Comparison of ENCODE assay signal across 10 cellular contexts in genomic region chr2:68831688-68832087, GRCh38. TPM values are rescaled to one million over a fixed set of nuclear protein-coding genes. Genes with fewer than 3 reads are reported as not detected.
A peak's percentile ranks its signal among the peaks of the same experiment; 100 is the strongest.
DNase-seq lines count a peak whose midpoint lies in the region; ATAC-seq and TF ChIP-seq lines count a peak whose summit lies in the region.
"Had no signal": no experiment of that assay in that cellular context is flagged by ENCODE, and none has a peak within 500 bp of the region (broad histone marks: within the 10 kb centered on the region; RNA-seq: fewer than 3 reads in every experiment).

No MANE protein-coding gene starts in this region.

- ATAC-seq in IMR-90 (ENCODE audit: low read depth), result peak; percentile 56
- ATAC-seq in right cardiac atrium, result peak in 1 of 2 donors; percentile 74

- peak overlapping the region; percentile 88 for H3K27ac Mint-ChIP-seq in activated T-helper 1 cell treated with anti-CD3 and anti-CD28 coated beads, Interleukin-12 subunit alpha, Interleukin-12 subunit beta, Interleukin-2, Interleukin-4 antibody, amounts not matched to agents 30 ng/mL and 10 ng/mL and 1 ng/mL, durations not matched to agents 14 hours and 24 hours and 36 hours
- no peak overlapping the region for H3K27ac Mint-ChIP-seq in glutamatergic neuron (ENCODE audit: unreplicated experiment)

- H3K4me3 ChIP-seq in IMR-90 (ENCODE audit: insufficient read depth, low read depth, low read length) (no peak overlapping the region), right cardiac atrium (ENCODE audit: low read length) (no peak overlapping the region), subcutaneous abdominal adipose tissue (ENCODE audit: low read depth in 1 of 5, low read length in 5 of 5) (peak overlapping the region in 1 of 5 donors; percentile 17)

- H3K4me2 ChIP-seq in IMR-90 (ENCODE audit: low read depth, low read length), result no peak overlapping the region

- peak overlapping the region; percentile 78 for H2BK5ac ChIP-seq in IMR-90 (ENCODE audit: low read depth, low read length, poor library complexity, severe bottlenecking)

- intact Hi-C loops in IMR-90 (cut with micrococcal nuclease) (no loop called here), right cardiac atrium (cut with DNase I) (no loop called here)
- intact Hi-C loops in activated T-helper 1 cell treated with anti-CD3 and anti-CD28 coated beads, Interleukin-12 subunit alpha, Interleukin-12 subunit beta, Interleukin-2, Interleukin-4 antibody, amounts not matched to agents 30 ng/mL and 10 ng/mL and 1 ng/mL, durations not matched to agents 14 hours and 24 hours and 36 hours (cut with micrococcal nuclease), result loop anchor here (1.0 to 5.0 kb wide), 5 partner anchors 17 to 179 kb away; no protein-coding TSS in a partner anchor

- H3K36me3 Mint-ChIP-seq in activated T-helper 1 cell treated with anti-CD3 and anti-CD28 coated beads, Interleukin-12 subunit alpha, Interleukin-12 subunit beta, Interleukin-2, Interleukin-4 antibody, amounts not matched to agents 30 ng/mL and 10 ng/mL and 1 ng/mL, durations not matched to agents 14 hours and 24 hours and 36 hours (ENCODE audit: low read depth), result peaks cover 19% of the 10 kb centered on the region
- no peaks in the 10 kb centered on the region for H3K36me3 Mint-ChIP-seq in glutamatergic neuron (ENCODE audit: unreplicated experiment)

- H3K36me3 ChIP-seq in IMR-90 (ENCODE audit: control insufficient read depth, insufficient read depth, low read length) (no peaks in the 10 kb centered on the region), subcutaneous abdominal adipose tissue (ENCODE audit: control insufficient read depth in 5 of 5, insufficient read depth in 5 of 5, low read length in 5 of 5) (no peaks in the 10 kb centered on the region)

- no peak overlapping the region for H3K23ac ChIP-seq in IMR-90 (ENCODE audit: low read depth, low read length)

- CTCF ChIA-PET in IMR-90 (lab: Yijun Ruan, JAX), result interaction anchor here (0.6 kb wide), 1 partner anchor 366 kb away, joined by 3 read pairs; no protein-coding TSS in a partner anchor

- peak overlapping the region; percentile 62; the same call in 1 of the 2 replicates for H3K14ac ChIP-seq in IMR-90 (replicated peaks; ENCODE audit: low read depth, low read length)

- H3K9me1 ChIP-seq in IMR-90 (ENCODE audit: insufficient read depth, low read length), result peaks cover 31% of the 10 kb centered on the region

- dilution Hi-C loops in IMR-90 (cut with HindIII; ENCODE audit: low sequenced_read_pairs, unreplicated experiment), result no loop called here

- H4K8ac ChIP-seq in IMR-90 (ENCODE audit: low read depth in 2 of 2, low read length in 2 of 2), result peak overlapping the region in 1 of 2 experiments; percentile 85; a peak in 2 of 4 replicates

- H2AK5ac ChIP-seq in IMR-90 (ENCODE audit: low read depth, low read length), result peak overlapping the region; percentile 91

- peak overlapping the region; percentile 90; the same call in 1 of the 2 replicates for H2BK20ac ChIP-seq in IMR-90 (ENCODE audit: low read depth, low read length)

- peak overlapping the region; percentile 88; the same call in 1 of the 2 replicates for H3K18ac ChIP-seq in IMR-90 (ENCODE audit: low read depth, low read length)

- H3K27ac ChIP-seq in IMR-90 (ENCODE audit: insufficient read depth, low read length) (peak overlapping the region; percentile 30), right cardiac atrium (ENCODE audit: low read length) (peak overlapping the region; percentile 54), subcutaneous abdominal adipose tissue (ENCODE audit: low read depth, low read length) (peak overlapping the region; percentile 80)

- POLR2A ChIA-PET in IMR-90 (lab: Charles Lee; ENCODE audit: unreplicated experiment), result no interaction called here

- H3K4me1 ChIP-seq in IMR-90 (ENCODE audit: control insufficient read depth, insufficient read depth, low read length) (peaks cover 34% of the 10 kb centered on the region), right cardiac atrium (ENCODE audit: control insufficient read depth, insufficient read depth, low read length) (peaks cover 17% of the 10 kb centered on the region), subcutaneous abdominal adipose tissue (ENCODE audit: control insufficient read depth in 5 of 5, insufficient read depth in 5 of 5, low read length in 5 of 5) (peaks cover 19 to 80% (median 60%) of the 10 kb centered on the region in 5 donors)

- BruUV-seq in IMR-90 (replicated peaks; lab: Mats Ljungman, UMichigan), result no TSS peak

- peak overlapping the region; percentile 62 for H3K4me3 Mint-ChIP-seq in activated T-helper 1 cell treated with anti-CD3 and anti-CD28 coated beads, Interleukin-12 subunit alpha, Interleukin-12 subunit beta, Interleukin-2, Interleukin-4 antibody, amounts not matched to agents 30 ng/mL and 10 ng/mL and 1 ng/mL, durations not matched to agents 14 hours and 24 hours and 36 hours
- no peak overlapping the region for H3K4me3 Mint-ChIP-seq in glutamatergic neuron (ENCODE audit: unreplicated experiment)

- peak overlapping the region; percentile 51; the same call in 1 of the 2 replicates for H4K5ac ChIP-seq in IMR-90 (ENCODE audit: low read depth, low read length)

- H3K27me3 Mint-ChIP-seq in activated T-helper 1 cell treated with anti-CD3 and anti-CD28 coated beads, Interleukin-12 subunit alpha, Interleukin-12 subunit beta, Interleukin-2, Interleukin-4 antibody, amounts not matched to agents 30 ng/mL and 10 ng/mL and 1 ng/mL, durations not matched to agents 14 hours and 24 hours and 36 hours (ENCODE audit: insufficient read depth), result no peaks in the 10 kb centered on the region
- H3K27me3 Mint-ChIP-seq in glutamatergic neuron (ENCODE audit: unreplicated experiment), result peaks cover 3% of the 10 kb centered on the region

- peak overlapping the region; percentile 87 for H2AFZ ChIP-seq in IMR-90 (replicated peaks; ENCODE audit: low read length, poor library complexity)

- peak overlapping the region; percentile 80 for H2BK120ac ChIP-seq in IMR-90 (ENCODE audit: low read depth, low read length)

- no peak for TF ChIP-seq POLR2A in IMR-90 (IDR thresholded peaks at IDR 0.05; ENCODE audit: low read depth, low read length)

- 0 out of 2 replicates have a peak overlapping the region, but pooled peaks have one; percentile 13 for H3K56ac ChIP-seq in IMR-90 (ENCODE audit: extremely low read depth, insufficient read depth, low read length)

- peaks cover 85% of the 10 kb centered on the region for H3K4me1 Mint-ChIP-seq in activated T-helper 1 cell treated with anti-CD3 and anti-CD28 coated beads, Interleukin-12 subunit alpha, Interleukin-12 subunit beta, Interleukin-2, Interleukin-4 antibody, amounts not matched to agents 30 ng/mL and 10 ng/mL and 1 ng/mL, durations not matched to agents 14 hours and 24 hours and 36 hours (ENCODE audit: low read depth)
- H3K4me1 Mint-ChIP-seq in glutamatergic neuron (ENCODE audit: low read depth, unreplicated experiment), result peaks cover 12% of the 10 kb centered on the region

- TF ChIP-seq RAD21 in IMR-90 (IDR thresholded peaks at IDR 0.05; ENCODE audit: low read length), result no peak

- peak; percentile 83 for DNase-seq in IMR-90
- DNase-seq in activated T-helper 1 cell treated with anti-CD3 and anti-CD28 coated beads, Interleukin-12 subunit alpha, Interleukin-12 subunit beta, Interleukin-2, Interleukin-4 antibody, amounts not matched to agents 30 ng/mL and 10 ng/mL and 1 ng/mL, durations not matched to agents 14 hours and 24 hours and 36 hours (ENCODE audit: low spot score), result no peak
- DNase-seq in right cardiac atrium, result peak in 1 of 3 donors; percentile 25
- no peak for DNase-seq in glutamatergic neuron
- DNase-seq in DMS153 (lab: John Stamatoyannopoulos, UW), result no peak
- no peak for DNase-seq in GM10266 (ENCODE audit: extremely low spot score)
- DNase-seq: central memory CD4-positive, alpha-beta T cell; NCI-H446 had no signal

- WGBS in IMR-90 (ENCODE audit: extremely low coverage in 2 of 2, insufficient read length in 1 of 2), 2 experiments, result 100% methylated on average over 1 of the region's 3 CpGs; no CpG with 5 or more reads in 1 of the 2 experiments
- 41% methylated on average over 3 of the region's 3 CpGs for WGBS in right cardiac atrium

- peak overlapping the region; percentile 70 for H2AK9ac ChIP-seq in IMR-90 (replicated peaks; ENCODE audit: low read depth, low read length, poor library complexity)

- H2BK15ac ChIP-seq in IMR-90 (ENCODE audit: low read depth, low read length), result peak overlapping the region; percentile 75; the same call in 2 of the 3 replicates

- no peaks in the 10 kb centered on the region for H4K20me1 ChIP-seq in IMR-90 (ENCODE audit: insufficient read depth, low read length)

- H3K4ac ChIP-seq in IMR-90 (ENCODE audit: low read depth, low read length), result peak overlapping the region; percentile 80

- H3K9ac ChIP-seq in IMR-90 (ENCODE audit: low read depth, low read length) (no peak overlapping the region), subcutaneous abdominal adipose tissue (ENCODE audit: low read length in 5 of 5) (peak overlapping the region in 3 of 5 donors; percentile 4 to 44 (median 39))

- H3K9me3 ChIP-seq in IMR-90 (ENCODE audit: control insufficient read depth, insufficient read depth, low read length), result no peaks in the 10 kb centered on the region
- H3K9me3 ChIP-seq in right cardiac atrium (ENCODE audit: control insufficient read depth, low read length), result no peaks in the 10 kb centered on the region
- no peaks in the 10 kb centered on the region for H3K9me3 ChIP-seq in subcutaneous abdominal adipose tissue (ENCODE audit: control insufficient read depth in 5 of 5, low read length in 5 of 5)

- in situ Hi-C loops in IMR-90 (cut with MboI; ENCODE audit: low sequenced_read_pairs), result no loop called here

- TF ChIP-seq CTCF in IMR-90 (conservative IDR thresholded peaks at IDR 0.05; ENCODE audit: low read depth, low read length), result no peak
- no peak for TF ChIP-seq CTCF in glutamatergic neuron (IDR thresholded peaks at IDR 0.05; ENCODE audit: partially characterized antibody, unreplicated experiment)
- no peak for TF ChIP-seq CTCF in GM10266 (IDR thresholded peaks at IDR 0.05; ENCODE audit: control insufficient read depth, insufficient read depth, low read depth, missing control alignments)

- H3K9me3 Mint-ChIP-seq in activated T-helper 1 cell treated with anti-CD3 and anti-CD28 coated beads, Interleukin-12 subunit alpha, Interleukin-12 subunit beta, Interleukin-2, Interleukin-4 antibody, amounts not matched to agents 30 ng/mL and 10 ng/mL and 1 ng/mL, durations not matched to agents 14 hours and 24 hours and 36 hours, result no peaks in the 10 kb centered on the region
- peaks cover 4% of the 10 kb centered on the region for H3K9me3 Mint-ChIP-seq in glutamatergic neuron (ENCODE audit: unreplicated experiment)

- H4K91ac ChIP-seq in IMR-90 (ENCODE audit: insufficient read depth, low read depth, low read length), result peak overlapping the region; percentile 37

- H3K27me3 ChIP-seq in IMR-90 (ENCODE audit: control insufficient read depth, insufficient read depth, low read length) (no peaks in the 10 kb centered on the region), right cardiac atrium (ENCODE audit: control insufficient read depth, insufficient read depth) (no peaks in the 10 kb centered on the region), subcutaneous abdominal adipose tissue (ENCODE audit: control insufficient read depth in 5 of 5, insufficient read depth in 4 of 5, low read length in 5 of 5) (no peaks in the 10 kb centered on the region)

- H3K79me1 ChIP-seq in IMR-90 (ENCODE audit: low read depth in 1 of 2, low read length in 2 of 2), result peaks cover 0 to 6% of the 10 kb centered on the region in 2 experiments; a peak in 1 of 4 replicates

RNA-seq across cellular contexts. Expression of gene BMP10, which starts 39.5 kb away (rescaled TPM):
- total RNA-seq in IMR-90 (2012; rRNA removed), result not detected in 2 replicates
- polyA plus RNA-seq in IMR-90 (2012; rRNA removed), result not detected in 2 replicates
- polyA plus RNA-seq in IMR-90 (2012; cell fraction: cytosol; rRNA removed), result not detected in 2 replicates
- not detected in 2 replicates for polyA plus RNA-seq in IMR-90 (2012; cell fraction: nucleus; rRNA removed; ENCODE audit: low replicate concordance)
- not detected in 2 replicates for total RNA-seq in activated T-helper 1 cell treated with anti-CD3 and anti-CD28 coated beads, Interleukin-12 subunit alpha, Interleukin-12 subunit beta, Interleukin-2, Interleukin-4 antibody, amounts not matched to agents 30 ng/mL and 10 ng/mL and 1 ng/mL, durations not matched to agents 14 hours and 24 hours and 36 hours
- 1,000 to 10,000 TPM; 1,953 to 6,380 (median 2,692) TPM for total RNA-seq in right cardiac atrium
- 153 TPM for polyA plus RNA-seq in right cardiac atrium
- not detected for total RNA-seq in glutamatergic neuron (ENCODE audit: unreplicated experiment)
- total RNA-seq: H1 had no signal
- polyA plus RNA-seq: H1 had no signal

Comparison
In these comparisons a context has a peak if more than half of its experiments do, and no peak if none do; other contexts are left out.
1. H3K27ac ChIP-seq: peak in every context shown above with its lines; median percentile 80 in subcutaneous abdominal adipose tissue; 54 in right cardiac atrium; 30 in IMR-90.
2. RNA of gene BMP10, which starts 39.5 kb away (total RNA-seq): 1,953 to 6,380 TPM in right cardiac atrium; not detected in activated T-helper 1 cell treated with anti-CD3 and anti-CD28 coated beads, Interleukin-12 subunit alpha, Interleukin-12 subunit beta, Interleukin-2, Interleukin-4 antibody, amounts not matched to agents 30 ng/mL and 10 ng/mL and 1 ng/mL, durations not matched to agents 14 hours and 24 hours and 36 hours, not detected in IMR-90 and not detected in glutamatergic neuron (single experiment); every median in the first group is over 1,000 times any median in the second.